ENCODE assay signal across 8 cellular contexts in the genomic region with DNA sequence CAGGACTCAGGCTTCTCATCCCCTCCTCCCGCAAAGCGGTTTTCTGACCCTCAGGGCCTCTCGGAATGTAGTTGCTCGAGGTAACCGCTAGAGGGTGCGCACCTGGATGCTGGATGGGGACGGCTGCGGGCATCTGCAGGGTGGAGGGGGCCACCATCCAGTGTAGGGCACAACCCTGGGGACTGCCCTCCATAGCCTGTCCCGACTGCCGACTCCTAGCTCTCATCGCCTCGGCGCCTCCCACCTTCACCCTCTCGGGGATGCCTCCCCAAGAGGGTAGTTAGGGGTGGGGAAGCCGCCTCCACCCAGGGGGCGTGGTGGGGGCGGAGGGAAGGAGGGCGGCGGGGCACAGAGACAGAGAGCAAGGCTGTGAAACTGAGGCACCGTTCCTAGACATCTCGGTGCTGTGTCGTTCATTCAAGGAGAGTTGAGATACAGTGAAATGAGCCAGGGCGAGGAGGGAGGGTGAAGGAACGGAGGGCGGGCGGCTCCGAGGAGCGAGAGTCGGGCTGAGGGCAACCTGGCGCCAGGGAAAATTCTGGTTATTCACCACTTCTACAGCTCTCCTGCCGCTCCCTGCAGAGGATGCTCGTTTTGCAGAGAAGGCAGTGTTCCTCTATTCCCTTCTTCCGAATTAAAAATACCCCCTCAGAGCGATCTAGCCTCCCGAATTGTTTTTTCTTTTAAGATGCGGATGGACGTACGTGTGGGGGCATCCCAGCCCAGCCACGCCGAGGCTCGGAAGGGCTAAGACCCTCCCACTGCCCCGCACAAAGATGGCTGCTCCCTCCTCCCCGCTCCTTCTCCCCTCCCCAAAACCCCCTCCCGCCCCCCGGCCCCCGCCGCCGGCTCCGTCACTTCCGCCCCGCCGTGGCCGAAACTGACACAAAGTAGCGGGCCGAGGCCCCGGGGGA. TPM values are rescaled to one million over a fixed set of nuclear protein-coding genes. Genes with fewer than 3 reads are reported as not detected.
DNase-seq lines count a peak whose midpoint lies in the region; ATAC-seq and TF ChIP-seq lines count a peak whose summit lies in the region.

Gene ATP8B2, plus strand, starts transcription at position 857 of the 914 bp plus-strand sequence. CDS start 2,617 bp downstream, outside the sequence.

- in situ Hi-C loops in mammary epithelial cell (cut with MboI; ENCODE audit: low sequenced_read_pairs in 2 of 2): no loop called here

- no peak within 1 kb of the TSS for H3K27ac ChIP-seq in mammary epithelial cell (ENCODE audit: insufficient read depth, low read depth, low read length)
- H3K27ac ChIP-seq in smooth muscle cell (ENCODE audit: low read depth): peak within 1 kb of the TSS; percentile 85

- peak; percentile 98 for TF ChIP-seq CTCF in WTC11 (IDR thresholded peaks at IDR 0.05)
- TF ChIP-seq CTCF in mammary epithelial cell (conservative IDR thresholded peaks at IDR 0.05 in 1 of 2, IDR thresholded peaks at IDR 0.05 in 1 of 2; ENCODE audit: extremely low read depth in 1 of 2, insufficient read depth in 1 of 2, low read depth in 1 of 2, low read length in 2 of 2): peak; percentile 79 to 92
- TF ChIP-seq CTCF in smooth muscle cell (IDR thresholded peaks at IDR 0.05; ENCODE audit: borderline replicate concordance, insufficient read depth, poor library complexity, severe bottlenecking): peak; percentile 94

- POLR2A ChIA-PET in WTC11 (lab: Charles Lee): interaction anchor here (0.6 to 1.0 kb wide), 3 partner anchors 10 to 334 kb away, joined by 3 read pairs; partner anchors contain the start of gene RPS27

- peak; percentile 54 for ATAC-seq in HG02798 (IDR thresholded peaks at IDR 0.05; ENCODE audit: poor library complexity, unreplicated experiment)
- peak; percentile 62 for ATAC-seq in WTC11
- no peak for ATAC-seq in GM21367 (IDR thresholded peaks at IDR 0.05; ENCODE audit: unreplicated experiment)

- H3K4me2 ChIP-seq in mammary epithelial cell (ENCODE audit: insufficient read depth, low read depth, low read length): peak within 1 kb of the TSS; percentile 92
- peak within 1 kb of the TSS; percentile 97 for H3K4me2 ChIP-seq in smooth muscle cell

- H3K9ac ChIP-seq in mammary epithelial cell (ENCODE audit: insufficient read depth, low read length): no peak within 1 kb of the TSS
- peak within 1 kb of the TSS; percentile 82 for H3K9ac ChIP-seq in smooth muscle cell (ENCODE audit: low read depth)

- no peaks in the 10 kb centered on the region for H3K36me3 ChIP-seq in mammary epithelial cell (ENCODE audit: insufficient read depth, low read length)
- H3K36me3 ChIP-seq in smooth muscle cell (ENCODE audit: low read depth): no peaks in the 10 kb centered on the region

- DNase-seq in DMS153 treated with DMSO at 0.1 percent for 48 hours (lab: John Stamatoyannopoulos, UW; ENCODE audit: unreplicated experiment): peak; percentile 71
- peak; percentile 77 for DNase-seq in NCI-H2171 treated with DMSO at 0.1 percent for 48 hours (lab: John Stamatoyannopoulos, UW)
- peak; percentile 90 for DNase-seq in WTC11 (ENCODE audit: low spot score)
- peak; percentile 53 for DNase-seq in mammary epithelial cell
- DNase-seq in immature natural killer cell: peak; percentile 81 to 83 (median 82)
- peak; percentile 61 for DNase-seq in smooth muscle cell (lab: John Stamatoyannopoulos, UW; ENCODE audit: unreplicated experiment)

- no TSS peak for BruUV-seq in mammary epithelial cell (replicated peaks; lab: Mats Ljungman, UMichigan)

- 8% methylated on average over 11 of the region's 56 CpGs for WGBS in mammary epithelial cell (ENCODE audit: low coverage, missing lambda C conversion rate)
- 4% methylated on average over 20 of the region's 56 CpGs for WGBS in smooth muscle cell (ENCODE audit: low lambda C conversion rate)

- H3K4me3 Mint-ChIP-seq in WTC11: peak within 1 kb of the TSS; percentile 95
- peak within 1 kb of the TSS; percentile 93 to 96 (median 94) for H3K4me3 Mint-ChIP-seq in immature natural killer cell

- H2AFZ ChIP-seq in mammary epithelial cell (ENCODE audit: low read depth, low read length) (peak within 1 kb of the TSS; percentile 88), smooth muscle cell (ENCODE audit: low read depth) (peak within 1 kb of the TSS; percentile 99)

- no peaks in the 10 kb centered on the region for H3K27me3 ChIP-seq in mammary epithelial cell (ENCODE audit: insufficient read depth, low read length)
- no peaks in the 10 kb centered on the region for H3K27me3 ChIP-seq in smooth muscle cell (ENCODE audit: low read depth)

- H3K4me1 Mint-ChIP-seq in WTC11 (peaks cover 31% of the 10 kb centered on the region), immature natural killer cell (peaks cover 43 to 46% of the 10 kb centered on the region in 2 donors)

- H3K79me2 ChIP-seq in mammary epithelial cell (ENCODE audit: insufficient read depth, low read length) (no peaks in the 10 kb centered on the region), smooth muscle cell (ENCODE audit: low read depth) (peaks cover 7% of the 10 kb centered on the region)

- intact Hi-C loops in mammary epithelial cell (cut with micrococcal nuclease): loop anchor here (2.0 to 10.0 kb wide), 4 partner anchors 154 to 650 kb away; partner anchors contain the start of genes ILF2, NPR1 and UBE2Q1

- peaks cover 4% of the 10 kb centered on the region for H3K27me3 Mint-ChIP-seq in WTC11 (ENCODE audit: low read depth)
- H3K27me3 Mint-ChIP-seq in immature natural killer cell (ENCODE audit: low read depth in 3 of 3): peaks cover 4 to 7% (median 5%) of the 10 kb centered on the region in 3 donors

- H3K9me3 Mint-ChIP-seq in WTC11 (no peaks in the 10 kb centered on the region), immature natural killer cell (peaks cover 0 to 1% (median 0%) of the 10 kb centered on the region in 6 donors)

- no peaks in the 10 kb centered on the region for H3K9me3 ChIP-seq in mammary epithelial cell (replicated peaks; ENCODE audit: insufficient read depth, low read length)
- H3K9me3 ChIP-seq in smooth muscle cell (replicated peaks; ENCODE audit: low read depth): no peaks in the 10 kb centered on the region

- H3K4me1 ChIP-seq in mammary epithelial cell (ENCODE audit: insufficient read depth, low read length) (peaks cover 29% of the 10 kb centered on the region), smooth muscle cell (ENCODE audit: low read depth) (peaks cover 22% of the 10 kb centered on the region)

- CTCF ChIA-PET in WTC11 (lab: Charles Lee): interaction anchor here (0.7 to 6.1 kb wide), 14 partner anchors 8 to 222 kb away, joined by 3 to 168 read pairs (median 4); no protein-coding TSS in a partner anchor
- CTCF ChIA-PET in mammary epithelial cell (lab: Charles Lee; ENCODE audit: low non-redundant PET): no interaction called here

- no peaks in the 10 kb centered on the region for H3K36me3 Mint-ChIP-seq in WTC11
- no peaks in the 10 kb centered on the region for H3K36me3 Mint-ChIP-seq in immature natural killer cell

- peaks cover 2% of the 10 kb centered on the region for H3F3A ChIP-seq in smooth muscle cell (ENCODE audit: low read depth)

- H3K27ac Mint-ChIP-seq in WTC11: peak within 1 kb of the TSS; percentile 92
- H3K27ac Mint-ChIP-seq in immature natural killer cell: peak within 1 kb of the TSS; percentile 88 to 95 (median 92)

- dilution Hi-C loops in mammary epithelial cell (cut with HindIII; ENCODE audit: low sequenced_read_pairs): no loop called here

- H4K20me1 ChIP-seq in mammary epithelial cell (ENCODE audit: insufficient read depth, low read length) (no peaks in the 10 kb centered on the region), smooth muscle cell (ENCODE audit: low read depth) (peaks cover 22% of the 10 kb centered on the region)

- H3K4me3 ChIP-seq in mammary epithelial cell (replicated peaks in 1 of 3; ENCODE audit: insufficient read depth in 1 of 3, low read depth in 2 of 3, low read length in 3 of 3): peak within 1 kb of the TSS; percentile 55 to 65 (median 63)
- H3K4me3 ChIP-seq in smooth muscle cell: peak within 1 kb of the TSS; percentile 66

TF ChIP-seq in WTC11, 78 proteins besides CTCF, POLR2A, EP300 and RAD21 (continues in another document):
- no peak for TF ChIP-seq ZBTB43 (CRISPR knock-in tag; IDR thresholded peaks at IDR 0.05)
- no peak for TF ChIP-seq ZBTB21 (CRISPR knock-in tag; IDR thresholded peaks at IDR 0.05; ENCODE audit: borderline replicate concordance)
- no peak for TF ChIP-seq ZNF138 (CRISPR knock-in tag; conservative IDR thresholded peaks at IDR 0.05)
- no peak for TF ChIP-seq ZNF232 (CRISPR knock-in tag; IDR thresholded peaks at IDR 0.05)
- no peak for TF ChIP-seq CBFB (CRISPR knock-in tag; IDR thresholded peaks at IDR 0.05; ENCODE audit: low read depth)
- no peak for TF ChIP-seq PREB (CRISPR knock-in tag; IDR thresholded peaks at IDR 0.05; ENCODE audit: borderline replicate concordance)
- TF ChIP-seq, protein P1, sequence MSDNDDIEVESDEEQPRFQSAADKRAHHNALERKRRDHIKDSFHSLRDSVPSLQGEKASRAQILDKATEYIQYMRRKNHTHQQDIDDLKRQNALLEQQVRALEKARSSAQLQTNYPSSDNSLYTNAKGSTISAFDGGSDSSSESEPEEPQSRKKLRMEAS (CRISPR knock-in tag; IDR thresholded peaks at IDR 0.05): 0 out of 2 replicates have a peak, but pooled peaks have one; percentile 10
- no peak for TF ChIP-seq SMAD4 (CRISPR knock-in tag; IDR thresholded peaks at IDR 0.05)

RNA-seq across cellular contexts. Expression of gene ATP8B2, which starts in this region (rescaled TPM):
- total RNA-seq in WTC11 (2021): 38.8 to 50.0 TPM (median 40.8 TPM) in 3 replicates
- 10 to 100 TPM; 11.5 TPM for total RNA-seq in mammary epithelial cell
- polyA plus RNA-seq in mammary epithelial cell: 9.3 TPM
- polyA minus RNA-seq in mammary epithelial cell: 5.8 TPM
- polyA plus RNA-seq in immature natural killer cell: 10 to 100 TPM in 2 of 3 donors, 1 to 10 TPM in 1; 8.5 to 27.4 (median 16.5) TPM
- total RNA-seq in smooth muscle cell: 49.1 and 57.6 TPM in 2 replicates
- polyA plus RNA-seq in smooth muscle cell: 19.6 and 20.7 TPM in 2 replicates
